Comparison of ENCODE assay signal across 27 cellular contexts in genomic region chr3:33383951-33384350, GRCh38.
"Had no signal": no experiment of that assay in that cellular context is flagged by ENCODE, and none has a peak within 500 bp of the region (broad histone marks: within the 10 kb centered on the region; RNA-seq: fewer than 3 reads in every experiment).

No MANE protein-coding gene starts in this region.

- H3K9me3 Mint-ChIP-seq: dendritic cell treated with granulocyte-macrophage colony-stimulating factor and Interleukin-4, amounts not matched to agents 40 ng/mL and 50 ng/mL, for 4 days; endodermal cell; mesothelial cell of epicardium; natural killer cell treated with Interleukin-12 subunit alpha and Interleukin-12 subunit beta and Interleukin-15 and Interleukin-18, amount 100 ng/mL, for 72 hours had no signal

- H3K27ac Mint-ChIP-seq: dendritic cell treated with granulocyte-macrophage colony-stimulating factor and Interleukin-4, amounts not matched to agents 40 ng/mL and 50 ng/mL, for 4 days; endodermal cell; mesothelial cell of epicardium had no signal

- H3K9me3 ChIP-seq: colonic mucosa, gastrocnemius medialis, mucosa of descending colon, prostate gland, right atrium auricular region, thoracic aorta, tibial nerve, upper lobe of right lung, uterus had no signal

- ATAC-seq: esophagus mucosa, gastrocnemius medialis, mucosa of descending colon, sciatic nerve, upper lobe of right lung had no signal

- H3K27me3 Mint-ChIP-seq: dendritic cell treated with granulocyte-macrophage colony-stimulating factor and Interleukin-4, amounts not matched to agents 40 ng/mL and 50 ng/mL, for 4 days; naive B cell; natural killer cell treated with Interleukin-12 subunit alpha and Interleukin-12 subunit beta and Interleukin-15 and Interleukin-18, amount 100 ng/mL, for 72 hours had no signal

- H3K36me3 Mint-ChIP-seq: naive B cell had no signal

- H3K4me3 ChIP-seq: colonic mucosa, gastrocnemius medialis, mucosa of descending colon, prostate gland, right atrium auricular region, smooth muscle cell, thoracic aorta, tibial nerve, upper lobe of right lung, uterus had no signal

- H3K4me2 ChIP-seq: smooth muscle cell had no signal

- H3K4me1 ChIP-seq: colonic mucosa, gastrocnemius medialis, prostate gland, right atrium auricular region, tibial nerve, upper lobe of right lung, uterus had no signal

- H3K27me3 ChIP-seq: colonic mucosa, gastrocnemius medialis, right atrium auricular region, tibial nerve, upper lobe of right lung, uterus had no signal

- H3K27ac ChIP-seq: colonic mucosa, epithelial cell of prostate, gastrocnemius medialis, prostate gland, right atrium auricular region, thoracic aorta, tibial nerve, upper lobe of right lung, uterus had no signal

- H3K4me3 Mint-ChIP-seq: dendritic cell treated with granulocyte-macrophage colony-stimulating factor and Interleukin-4, amounts not matched to agents 40 ng/mL and 50 ng/mL, for 4 days; endodermal cell; mesothelial cell of epicardium; naive B cell; natural killer cell treated with Interleukin-12 subunit alpha and Interleukin-12 subunit beta and Interleukin-15 and Interleukin-18, amount 100 ng/mL, for 72 hours had no signal

- H3K36me3 ChIP-seq: colonic mucosa, prostate gland, uterus had no signal

- DNase-seq: colonic mucosa; effector CD8-positive, alpha-beta T cell; endodermal cell; gastrocnemius medialis; head of caudate nucleus; mesenchymal stem cell; mucosa of descending colon; naive B cell; nucleus accumbens; stimulated activated CD4-positive, alpha-beta T cell treated with anti-CD3 and anti-CD28 coated beads, Interleukin-12 subunit alpha, Interleukin-12 subunit beta, amount 100 ng/mL, for 4 hours; stimulated activated CD4-positive, alpha-beta T cell treated with anti-CD3 and anti-CD28 coated beads, Interleukin-1b, Interleukin-23, amount 100 ng/mL, for 48 hours; stimulated activated CD4-positive, alpha-beta T cell treated with anti-CD3 and anti-CD28 coated beads, Interleukin-4, amount 100 ng/mL, for 1 hour; stimulated activated CD8-positive, alpha-beta memory T cell treated with anti-CD3 and anti-CD28 coated beads, Interleukin-4, amount 100 ng/mL, for 48 hours; stimulated activated naive CD4-positive, alpha-beta T cell; upper lobe of right lung; uterus had no signal
